8 cellular contexts compared by ENCODE assay signal in genomic region chr7:94436018-94436604, GRCh38. TPM values are rescaled to one million over a fixed set of nuclear protein-coding genes. Genes with fewer than 3 reads are reported as not detected.
DNase-seq lines count a peak whose midpoint lies in the region; ATAC-seq, FAIRE-seq and TF ChIP-seq lines count a peak whose summit lies in the region.

No MANE protein-coding gene starts in this region.

- H2AK5ac ChIP-seq in trophoblast cell (ENCODE audit: low read length): no peak overlapping the region

- no peak overlapping the region for H3K4me3 ChIP-seq in gastroesophageal sphincter
- H3K4me3 ChIP-seq in trophoblast cell (ENCODE audit: low read depth, low read length): no peak overlapping the region

- DNase-seq in EH (ENCODE audit: low read depth): peak; percentile 83
- DNase-seq in HT-29 (ENCODE audit: low spot score): peak; percentile 94
- DNase-seq in RCC 7860 (ENCODE audit: low spot score): peak; percentile 68
- DNase-seq in trophoblast cell: peak; percentile 60 to 94
- DNase-seq in cortex of kidney (lab: John Stamatoyannopoulos, UW): no peak

- H3K36me3 Mint-ChIP-seq in activated T-helper 17 cell treated with anti-CD3 and anti-CD28 coated beads, Interleukin-2, amount 50 U/mL, for 72 hours (ENCODE audit: low read depth): no peaks in the 10 kb centered on the region

- no peak overlapping the region for H4K8ac ChIP-seq in trophoblast cell (ENCODE audit: low read depth, low read length)

- no peaks in the 10 kb centered on the region for H3K9me3 Mint-ChIP-seq in activated T-helper 17 cell treated with anti-CD3 and anti-CD28 coated beads, Interleukin-2, amount 50 U/mL, for 72 hours

- H3K27ac ChIP-seq in gastroesophageal sphincter (no peak overlapping the region), trophoblast cell (ENCODE audit: low read depth, low read length) (no peak overlapping the region)

- no peak overlapping the region for H3K9ac ChIP-seq in trophoblast cell (ENCODE audit: low read length)

- peak; percentile 72 to 83 (median 82) for TF ChIP-seq CTCF in gastroesophageal sphincter (IDR thresholded peaks at IDR 0.05)

- H4K91ac ChIP-seq in trophoblast cell (ENCODE audit: low read depth, low read length): no peak overlapping the region

- H3K4ac ChIP-seq in trophoblast cell (ENCODE audit: low read depth, low read length): no peak overlapping the region

- H3K79me2 ChIP-seq in trophoblast cell (ENCODE audit: control insufficient read depth, insufficient read depth, low read length, poor library complexity): no peaks in the 10 kb centered on the region

- no peak for TF ChIP-seq EP300 in gastroesophageal sphincter (IDR thresholded peaks at IDR 0.05)

- no peak overlapping the region for H2BK5ac ChIP-seq in trophoblast cell (ENCODE audit: low read depth, low read length, poor library complexity)

- no peak for TF ChIP-seq POLR2A in gastroesophageal sphincter (IDR thresholded peaks at IDR 0.05)

- H3K27ac Mint-ChIP-seq in activated T-helper 17 cell treated with anti-CD3 and anti-CD28 coated beads, Interleukin-2, amount 50 U/mL, for 72 hours: no peak overlapping the region

- H3K9me3 ChIP-seq in gastroesophageal sphincter: no peaks in the 10 kb centered on the region
- H3K9me3 ChIP-seq in trophoblast cell (ENCODE audit: insufficient read depth, low read depth, low read length): no peaks in the 10 kb centered on the region

- H2BK120ac ChIP-seq in trophoblast cell (ENCODE audit: insufficient read depth, low read length, poor library complexity): no peak overlapping the region

- H3K27me3 ChIP-seq in gastroesophageal sphincter: no peaks in the 10 kb centered on the region
- H3K27me3 ChIP-seq in trophoblast cell (ENCODE audit: insufficient read depth, low read length): no peaks in the 10 kb centered on the region

- H3K4me2 ChIP-seq in trophoblast cell (ENCODE audit: low read length): no peak overlapping the region

- no peak overlapping the region for H2AFZ ChIP-seq in trophoblast cell (ENCODE audit: insufficient read depth, low read length, poor library complexity)

- H4K12ac ChIP-seq in trophoblast cell (ENCODE audit: low read depth, low read length): no peak overlapping the region

- FAIRE-seq in RCC 7860 (lab: Jason Lieb, UNC): peak; percentile 85

- H3K4me3 Mint-ChIP-seq in activated T-helper 17 cell treated with anti-CD3 and anti-CD28 coated beads, Interleukin-2, amount 50 U/mL, for 72 hours: no peak overlapping the region

- H3K14ac ChIP-seq in trophoblast cell (ENCODE audit: low read length): no peak overlapping the region

- H3K4me1 Mint-ChIP-seq in activated T-helper 17 cell treated with anti-CD3 and anti-CD28 coated beads, Interleukin-2, amount 50 U/mL, for 72 hours: no peaks in the 10 kb centered on the region

- H3K27me3 Mint-ChIP-seq in activated T-helper 17 cell treated with anti-CD3 and anti-CD28 coated beads, Interleukin-2, amount 50 U/mL, for 72 hours: peaks cover 12% of the 10 kb centered on the region

- H3K23ac ChIP-seq in trophoblast cell (ENCODE audit: low read length): no peak overlapping the region

- H3K36me3 ChIP-seq in gastroesophageal sphincter: no peaks in the 10 kb centered on the region
- no peaks in the 10 kb centered on the region for H3K36me3 ChIP-seq in trophoblast cell (ENCODE audit: control insufficient read depth in 1 of 2, insufficient read depth in 2 of 2, low read length in 2 of 2)

- 13 to 23% methylated on average over 6 of the region's 6 CpGs for WGBS in gastroesophageal sphincter (ENCODE audit: low coverage in 1 of 2), 2 donors
- WGBS in trophoblast cell (ENCODE audit: extremely low coverage, insufficient coverage, insufficient read length): no CpG with 5 or more reads among the region's 6 CpGs

- H3K18ac ChIP-seq in trophoblast cell (ENCODE audit: low read length): no peak overlapping the region

- H3K4me1 ChIP-seq in gastroesophageal sphincter: peaks cover 0 to 8% (median 0%) of the 10 kb centered on the region in 3 donors
- peaks cover 2 to 3% of the 10 kb centered on the region in 2 experiments for H3K4me1 ChIP-seq in trophoblast cell (ENCODE audit: control insufficient read depth in 1 of 2, insufficient read depth in 2 of 2, low read length in 2 of 2)

- H3K79me1 ChIP-seq in trophoblast cell (ENCODE audit: low read length): peaks cover 6% of the 10 kb centered on the region

- ATAC-seq in GM21515 (IDR thresholded peaks at IDR 0.05; ENCODE audit: unreplicated experiment) (peak; percentile 94), gastroesophageal sphincter (peak; percentile 74)
- ATAC-seq in activated T-helper 17 cell treated with anti-CD3 and anti-CD28 coated beads, Interleukin-2, amount 50 U/mL, for 72 hours (replicated peaks): peak; percentile 61

- no peak overlapping the region for H2BK12ac ChIP-seq in trophoblast cell (ENCODE audit: low read length)

RNA-seq across cellular contexts. Expression of gene COL1A2, which starts 41.4 kb away (rescaled TPM):
- not detected in 2 replicates for total RNA-seq in HT-29 (2014; rRNA removed; shearing (Covaris generic))
- not detected for total RNA-seq in activated T-helper 17 cell treated with anti-CD3 and anti-CD28 coated beads, Interleukin-2, amount 50 U/mL, for 72 hours
- 100 to 1,000 TPM; 203 to 686 (median 311) TPM for total RNA-seq in gastroesophageal sphincter
- 701 and 725 TPM in 2 replicates for polyA plus RNA-seq in trophoblast cell (2013)

Comparison
In these comparisons a context has a peak if more than half of its experiments do, and no peak if none do; other contexts are left out.
1. RNA of gene COL1A2, which starts 41.4 kb away (total RNA-seq): 203 to 686 TPM in gastroesophageal sphincter; not detected in HT-29 and not detected in activated T-helper 17 cell treated with anti-CD3 and anti-CD28 coated beads, Interleukin-2, amount 50 U/mL, for 72 hours; every median in the first group is over 100 times any median in the second.
2. Peak in every context shown above with its lines, with median percentiles within 50 percentile points of each other: ATAC-seq.